Comparison of ENCODE assay signal across 13 cellular contexts in genomic region chr1:243727503-243728191, GRCh38.
A peak's percentile ranks its signal among the peaks of the same experiment; 100 is the strongest.
DNase-seq lines count a peak whose midpoint lies in the region; ATAC-seq and TF ChIP-seq lines count a peak whose summit lies in the region.
"Had no signal": no experiment of that assay in that cellular context is flagged by ENCODE, and none has a peak within 500 bp of the region (broad histone marks: within the 10 kb centered on the region; RNA-seq: fewer than 3 reads in every experiment).

No MANE protein-coding gene starts in this region.

- ATAC-seq in GM18520 (IDR thresholded peaks at IDR 0.05; ENCODE audit: unreplicated experiment), result peak; percentile 71
- ATAC-seq in HG02571 (IDR thresholded peaks at IDR 0.05; ENCODE audit: unreplicated experiment), result peak; percentile 83
- ATAC-seq in HG03558 (IDR thresholded peaks at IDR 0.05; ENCODE audit: extremely low read depth, unreplicated experiment), result peak; percentile 82

- H3K36me3 Mint-ChIP-seq in mesothelial cell of epicardium (peaks cover 5% of the 10 kb centered on the region), HFFc6 (ENCODE audit: low read depth) (peaks cover 22% of the 10 kb centered on the region), Caco-2 (ENCODE audit: insufficient read depth, unreplicated experiment) (no peaks in the 10 kb centered on the region)

- TF ChIP-seq CTCF in mesothelial cell of epicardium (IDR thresholded peaks at IDR 0.05; ENCODE audit: unreplicated experiment), result no peak
- no peak for TF ChIP-seq CTCF in HFFc6 (IDR thresholded peaks at IDR 0.05)
- no peak for TF ChIP-seq CTCF in Caco-2 (IDR thresholded peaks at IDR 0.05; ENCODE audit: insufficient read depth in 1 of 2, low read depth in 1 of 2, low read length in 1 of 2, severe bottlenecking in 1 of 2, unreplicated experiment in 1 of 2)

- H3K4me3 ChIP-seq in Caco-2 (ENCODE audit: low read depth, low read length), result no peak overlapping the region
- H3K4me3 ChIP-seq: SK-N-MC had no signal

- H3K27me3 Mint-ChIP-seq in mesothelial cell of epicardium (ENCODE audit: low read depth) (no peaks in the 10 kb centered on the region), HFFc6 (ENCODE audit: insufficient read depth) (no peaks in the 10 kb centered on the region; the same call in 1 of the 2 replicates), Caco-2 (ENCODE audit: insufficient read depth, unreplicated experiment) (no peaks in the 10 kb centered on the region)
- H3K27me3 Mint-ChIP-seq: activated naive CD4-positive, alpha-beta T cell treated with anti-CD3 and anti-CD28 coated beads, Interleukin-2, amount 10 ng/mL, durations not matched to agents 7 days and 5 days had no signal

- no peak for DNase-seq in mesothelial cell of epicardium (ENCODE audit: low spot score in 2 of 2, unreplicated experiment in 2 of 2)
- no peak for DNase-seq in T-helper 9 cell
- DNase-seq in HFFc6, result no peak
- no peak for DNase-seq in hepatic stellate cell (ENCODE audit: low spot score)
- DNase-seq in Caco-2, result no peak
- DNase-seq: activated naive CD4-positive, alpha-beta T cell treated with anti-CD3 and anti-CD28 coated beads, Interleukin-2, amount 10 ng/mL, durations not matched to agents 7 days and 5 days; DND-41; IMR-90; stimulated activated CD4-positive, alpha-beta T cell treated with anti-CD3 and anti-CD28 coated beads, Interleukin-4, amount 100 ng/mL, for 1 hour had no signal

- H3K36me3 ChIP-seq in Caco-2 (ENCODE audit: control insufficient read depth, insufficient read depth, low read length), result no peaks in the 10 kb centered on the region

- peaks cover 32% of the 10 kb centered on the region for H3K4me1 Mint-ChIP-seq in mesothelial cell of epicardium
- peaks cover 60% of the 10 kb centered on the region for H3K4me1 Mint-ChIP-seq in HFFc6 (ENCODE audit: low read depth)
- H3K4me1 Mint-ChIP-seq in Caco-2 (ENCODE audit: low read depth, unreplicated experiment), result no peaks in the 10 kb centered on the region

- H3K9me3 ChIP-seq in Caco-2, result no peaks in the 10 kb centered on the region

- H3K27me3 ChIP-seq in Caco-2 (replicated peaks; ENCODE audit: control insufficient read depth, insufficient read depth, low read length), result no peaks in the 10 kb centered on the region

- H3K4me1 ChIP-seq in Caco-2, result no peaks in the 10 kb centered on the region

- POLR2A ChIA-PET in Caco-2 (lab: Charles Lee), result no interaction called here

- H3K27ac Mint-ChIP-seq in mesothelial cell of epicardium (peak overlapping the region; percentile 17), HFFc6 (no peak overlapping the region), Caco-2 (ENCODE audit: unreplicated experiment) (no peak overlapping the region)
- H3K27ac Mint-ChIP-seq: activated naive CD4-positive, alpha-beta T cell treated with anti-CD3 and anti-CD28 coated beads, Interleukin-2, amount 10 ng/mL, durations not matched to agents 7 days and 5 days had no signal

- no TSS peak for BruUV-seq in Caco-2 (replicated peaks; lab: Mats Ljungman, UMichigan)

- H3K9me3 Mint-ChIP-seq in mesothelial cell of epicardium, result no peaks in the 10 kb centered on the region
- H3K9me3 Mint-ChIP-seq in HFFc6, result no peaks in the 10 kb centered on the region
- no peaks in the 10 kb centered on the region for H3K9me3 Mint-ChIP-seq in Caco-2 (ENCODE audit: unreplicated experiment)
- H3K9me3 Mint-ChIP-seq: activated naive CD4-positive, alpha-beta T cell treated with anti-CD3 and anti-CD28 coated beads, Interleukin-2, amount 10 ng/mL, durations not matched to agents 7 days and 5 days had no signal

- intact Hi-C loops in Caco-2 (cut with micrococcal nuclease; ENCODE audit: unreplicated experiment), result no loop called here

- CTCF ChIA-PET in Caco-2 (lab: Charles Lee), result no interaction called here

- H3K4me3 Mint-ChIP-seq in mesothelial cell of epicardium (no peak overlapping the region), HFFc6 (no peak overlapping the region), Caco-2 (ENCODE audit: unreplicated experiment) (no peak overlapping the region)
- H3K4me3 Mint-ChIP-seq: activated naive CD4-positive, alpha-beta T cell treated with anti-CD3 and anti-CD28 coated beads, Interleukin-2, amount 10 ng/mL, durations not matched to agents 7 days and 5 days had no signal
